8 cellular contexts compared by ENCODE assay signal in genomic region chr20:43658068-43658722, GRCh38. TPM values are rescaled to one million over a fixed set of nuclear protein-coding genes. Genes with fewer than 3 reads are reported as not detected.
A peak's percentile ranks its signal among the peaks of the same experiment; 100 is the strongest.
DNase-seq lines count a peak whose midpoint lies in the region; ATAC-seq, FAIRE-seq and TF ChIP-seq lines count a peak whose summit lies in the region.

No MANE protein-coding gene starts in this region.

- intact Hi-C loops in kidney (cut with DNase I) = no loop called here

- no peaks in the 10 kb centered on the region for H3K36me3 ChIP-seq in kidney (ENCODE audit: control insufficient read depth in 1 of 2, insufficient read depth in 2 of 2, low read length in 2 of 2)

- in situ Hi-C loops in GM13976 (cut with MboI; ENCODE audit: low sequenced_read_pairs, unreplicated experiment) = no loop called here

- H3K36me3 Mint-ChIP-seq in activated naive CD4-positive, alpha-beta T cell treated with anti-CD3 and anti-CD28 coated beads, Interleukin-2, amount 50 U/mL, for 72 hours = no peaks in the 10 kb centered on the region

- H3K4me3 ChIP-seq in Jurkat, Clone E6-1 (ENCODE audit: low read length) = peak overlapping the region; percentile 92
- peak overlapping the region; percentile 89 to 90 for H3K4me3 ChIP-seq in kidney (ENCODE audit: low read length in 2 of 2)

- no peaks in the 10 kb centered on the region for H3K9me3 ChIP-seq in kidney (ENCODE audit: control insufficient read depth in 1 of 2, low read length in 2 of 2)

- FAIRE-seq in kidney (lab: Jason Lieb, UNC) = no peak

- H3K9me3 Mint-ChIP-seq in activated naive CD4-positive, alpha-beta T cell treated with anti-CD3 and anti-CD28 coated beads, Interleukin-2, amount 50 U/mL, for 72 hours = no peaks in the 10 kb centered on the region

- H3K9ac ChIP-seq in kidney (ENCODE audit: low read length in 2 of 2) = peak overlapping the region; percentile 73 to 93

- peak overlapping the region in 1 of 2 donors; percentile 60 for H3K27ac ChIP-seq in kidney (ENCODE audit: low read depth in 2 of 2, low read length in 2 of 2)

- peaks cover 0 to 8% of the 10 kb centered on the region in 2 donors for H3K4me1 ChIP-seq in kidney (ENCODE audit: control insufficient read depth in 1 of 2, insufficient read depth in 1 of 2, low read depth in 1 of 2, low read length in 2 of 2)

- DNase-seq in activated CD8-positive, alpha-beta memory T cell treated with anti-CD3 and anti-CD28 coated beads for 48 hours (ENCODE audit: low read depth in 2 of 3, low spot score in 2 of 3) = peak in 2 of 3 experiments; percentile 14 to 25
- DNase-seq in activated CD8-positive, alpha-beta memory T cell treated with anti-CD3 and anti-CD28 coated beads, Interleukin-2, amount 50 U/mL, for 4 hours = no peak
- DNase-seq in Jurkat, Clone E6-1 (ENCODE audit: low read depth, low spot score) = no peak
- peak; percentile 38 to 80 for DNase-seq in activated naive CD4-positive, alpha-beta T cell treated with anti-CD3 and anti-CD28 coated beads, Interleukin-2, amount 50 U/mL, for 72 hours (ENCODE audit: low spot score in 2 of 2)
- DNase-seq in kidney (no peak), GM13976 (ENCODE audit: low spot score) (no peak), kidney glomerular epithelial cell (lab: John Stamatoyannopoulos, UW) (no peak)
- peak; percentile 45 to 52 for DNase-seq in stimulated activated CD4-positive, alpha-beta T cell treated with anti-CD3 and anti-CD28 coated beads, Interleukin-4, amount 100 ng/mL, for 48 hours (ENCODE audit: low read depth in 2 of 2)

- H3K27ac Mint-ChIP-seq in activated naive CD4-positive, alpha-beta T cell treated with anti-CD3 and anti-CD28 coated beads, Interleukin-2, amount 50 U/mL, for 72 hours = peak overlapping the region; percentile 98

- no peak for TF ChIP-seq CTCF in kidney (IDR thresholded peaks at IDR 0.05; ENCODE audit: borderline replicate concordance, extremely low read depth, insufficient read depth)
- no peak for TF ChIP-seq CTCF in GM13976 (IDR thresholded peaks at IDR 0.05; ENCODE audit: borderline replicate concordance, control extremely low read depth, extremely low read depth, insufficient read depth, missing control alignments)

- peak; percentile 82 to 84 for ATAC-seq in activated naive CD4-positive, alpha-beta T cell treated with anti-CD3 and anti-CD28 coated beads, Interleukin-2, amount 50 U/mL, for 72 hours

RNA-seq across cellular contexts. Expression of gene MYBL2, which starts 8.7 kb away (rescaled TPM):
- 213 TPM for polyA plus RNA-seq in Jurkat, Clone E6-1 (2012; ENCODE audit: insufficient read depth, insufficient read length)
- total RNA-seq in activated naive CD4-positive, alpha-beta T cell treated with anti-CD3 and anti-CD28 coated beads, Interleukin-2, amount 50 U/mL, for 72 hours = 100 to 1,000 TPM in 1 of 2 donors, 10 to 100 TPM in 1; 82.6 to 140 TPM
- 1.3 TPM for total RNA-seq in kidney
- not detected for polyA plus RNA-seq in kidney (ENCODE audit: insufficient read depth, low read depth, low replicate concordance)

Comparison
In these comparisons a context has a peak if more than half of its experiments do, and no peak if none do; other contexts are left out.
1. DNase-seq: peak in activated CD8-positive, alpha-beta memory T cell treated with anti-CD3 and anti-CD28 coated beads for 48 hours (2 of 3), activated naive CD4-positive, alpha-beta T cell treated with anti-CD3 and anti-CD28 coated beads, Interleukin-2, amount 50 U/mL, for 72 hours (2 of 2) and stimulated activated CD4-positive, alpha-beta T cell treated with anti-CD3 and anti-CD28 coated beads, Interleukin-4, amount 100 ng/mL, for 48 hours (2 of 2); none in activated CD8-positive, alpha-beta memory T cell treated with anti-CD3 and anti-CD28 coated beads, Interleukin-2, amount 50 U/mL, for 4 hours (single experiment), Jurkat, Clone E6-1 (single experiment), kidney (single experiment), GM13976 (single experiment) and kidney glomerular epithelial cell (single experiment).
2. RNA of gene MYBL2, which starts 8.7 kb away (total RNA-seq): 82.6 to 140 TPM in activated naive CD4-positive, alpha-beta T cell treated with anti-CD3 and anti-CD28 coated beads, Interleukin-2, amount 50 U/mL, for 72 hours; 1.3 TPM in kidney (single experiment); every median in the first group is over 10 times any median in the second.